1 cellular context compared by ENCODE assay signal in genomic region chr1:39640861-39641260, GRCh38.
TF ChIP-seq lines count a peak whose summit lies in the region.

No MANE protein-coding gene starts in this region.

TF ChIP-seq in K562, 482 proteins besides CTCF, POLR2A, EP300 and RAD21:
- TF ChIP-seq RBM22 (IDR thresholded peaks at IDR 0.05; ENCODE audit: low read depth, low read length, poor library complexity, severe bottlenecking) (no peak), CEBPB (tag; IDR thresholded peaks at IDR 0.05) (0 out of 2 replicates have a peak, but pooled peaks have one; percentile 25)
